18 cellular contexts compared by ENCODE assay signal in genomic region chr15:40456738-40457137, GRCh38. TPM values are rescaled to one million over a fixed set of nuclear protein-coding genes. Genes with fewer than 3 reads are reported as not detected.
DNase-seq lines count a peak whose midpoint lies in the region; ATAC-seq and TF ChIP-seq lines count a peak whose summit lies in the region.
"Had no signal": no experiment of that assay in that cellular context is flagged by ENCODE, and none has a peak within 500 bp of the region (broad histone marks: within the 10 kb centered on the region; RNA-seq: fewer than 3 reads in every experiment).

No MANE protein-coding gene starts in this region.

- H3K36me3 Mint-ChIP-seq in endodermal cell (ENCODE audit: low read depth): peaks cover 10% of the 10 kb centered on the region
- H3K36me3 Mint-ChIP-seq in stimulated activated naive B cell treated with anti-CD40 and anti-IgM and Interleukin-4, amounts not matched to agents 10 μg/mL and 1 μg/mL and 100 μg/mL, for 72 hours: peaks cover 4% of the 10 kb centered on the region in 2 donors
- H3K36me3 Mint-ChIP-seq: IgD-negative memory B cell had no signal

- CTCF ChIA-PET in RWPE1 (lab: Yijun Ruan, JAX): interaction anchor here (0.7 kb wide), 1 partner anchor 136 kb away, joined by 3 read pairs; no protein-coding TSS in a partner anchor

- no peak overlapping the region for H3K4me3 Mint-ChIP-seq in endodermal cell
- H3K4me3 Mint-ChIP-seq in stimulated activated naive B cell treated with anti-CD40 and anti-IgM and Interleukin-4, amounts not matched to agents 10 μg/mL and 1 μg/mL and 100 μg/mL, for 72 hours: no peak overlapping the region
- H3K4me3 Mint-ChIP-seq: IgD-negative memory B cell had no signal

- H3K9ac ChIP-seq in endodermal cell (ENCODE audit: extremely low read depth, low read length, poor library complexity, severe bottlenecking): no peak overlapping the region
- H3K9ac ChIP-seq: parathyroid adenoma had no signal

- peaks cover 50% of the 10 kb centered on the region for H3K4me1 Mint-ChIP-seq in endodermal cell
- H3K4me1 Mint-ChIP-seq in stimulated activated naive B cell treated with anti-CD40 and anti-IgM and Interleukin-4, amounts not matched to agents 10 μg/mL and 1 μg/mL and 100 μg/mL, for 72 hours: peaks cover 43 to 68% of the 10 kb centered on the region in 2 donors

- H3K27me3 ChIP-seq in heart right ventricle (no peaks in the 10 kb centered on the region), right atrium auricular region (no peaks in the 10 kb centered on the region), endodermal cell (ENCODE audit: control insufficient read depth, insufficient read depth, low read length, poor library complexity, severe bottlenecking) (no peaks in the 10 kb centered on the region)
- H3K27me3 ChIP-seq: transverse colon had no signal

- intact Hi-C loops in heart right ventricle (cut with DNase I): loop anchor here in 2 of 10 donors (10.0 kb wide), 1 partner anchor 48 kb away; no protein-coding TSS in a partner anchor

- no peak for TF ChIP-seq POLR2A in GM18505 (IDR thresholded peaks at IDR 0.05; ENCODE audit: borderline replicate concordance, extremely low read depth, insufficient read depth, insufficient read length)

- H3K9me3 ChIP-seq in heart right ventricle (no peaks in the 10 kb centered on the region), right atrium auricular region (no peaks in the 10 kb centered on the region), endodermal cell (ENCODE audit: control insufficient read depth, low read length) (no peaks in the 10 kb centered on the region)
- H3K9me3 ChIP-seq: transverse colon had no signal

- H3K27ac ChIP-seq in heart right ventricle (peak overlapping the region in 5 of 10 donors; percentile 19 to 52 (median 29)), right atrium auricular region (no peak overlapping the region), RWPE1 (peak overlapping the region; percentile 89), endodermal cell (ENCODE audit: low read depth, low read length) (no peak overlapping the region)
- H3K27ac ChIP-seq: parathyroid adenoma, transverse colon had no signal

- H3K27ac Mint-ChIP-seq in endodermal cell: peak overlapping the region; percentile 77
- H3K27ac Mint-ChIP-seq in stimulated activated naive B cell treated with anti-CD40 and anti-IgM and Interleukin-4, amounts not matched to agents 10 μg/mL and 1 μg/mL and 100 μg/mL, for 72 hours: peak overlapping the region; percentile 60

- H3K36me3 ChIP-seq in heart right ventricle: peaks cover 0 to 34% (median 8%) of the 10 kb centered on the region in 9 donors
- H3K36me3 ChIP-seq in right atrium auricular region: peaks cover 15% of the 10 kb centered on the region
- peaks cover 10% of the 10 kb centered on the region for H3K36me3 ChIP-seq in endodermal cell (ENCODE audit: control insufficient read depth, insufficient read depth, low read length)

- TF ChIP-seq CTCF in heart right ventricle (IDR thresholded peaks at IDR 0.05) (no peak), right atrium auricular region (IDR thresholded peaks at IDR 0.05) (no peak), RWPE1 (conservative IDR thresholded peaks at IDR 0.05; ENCODE audit: low read depth) (no peak), endodermal cell (conservative IDR thresholded peaks at IDR 0.05) (no peak)

- H3K4me3 ChIP-seq in heart right ventricle: no peak overlapping the region
- no peak overlapping the region for H3K4me3 ChIP-seq in right atrium auricular region
- H3K4me3 ChIP-seq in endodermal cell (ENCODE audit: low read length): no peak overlapping the region
- H3K4me3 ChIP-seq: transverse colon had no signal

- H3K9me3 Mint-ChIP-seq in endodermal cell: no peaks in the 10 kb centered on the region
- no peaks in the 10 kb centered on the region for H3K9me3 Mint-ChIP-seq in stimulated activated naive B cell treated with anti-CD40 and anti-IgM and Interleukin-4, amounts not matched to agents 10 μg/mL and 1 μg/mL and 100 μg/mL, for 72 hours
- H3K9me3 Mint-ChIP-seq: IgD-negative memory B cell had no signal

- DNase-seq in heart right ventricle: no peak
- no peak for DNase-seq in right atrium auricular region (ENCODE audit: low spot score)
- no peak for DNase-seq in RWPE1 (ENCODE audit: low spot score)
- no peak for DNase-seq in endodermal cell
- no peak for DNase-seq in stimulated activated naive B cell treated with anti-CD40 and anti-IgM and Interleukin-4, amounts not matched to agents 10 μg/mL and 1 μg/mL and 100 μg/mL, for 72 hours
- no peak for DNase-seq in kidney tubule cell (ENCODE audit: low spot score)
- DNase-seq: activated CD4-positive, alpha-beta T cell treated with anti-CD3 and anti-CD28 coated beads, Interleukin-2, amount 50 U/mL, for 1 hour; activated gamma-delta T cell; cerebellar nuclear complex; midbrain; NCI-H1105 treated with DMSO at 0.1 percent for 48 hours; NCI-H2029; NCI-H69; transverse colon had no signal

- no peaks in the 10 kb centered on the region for H3K27me3 Mint-ChIP-seq in endodermal cell (ENCODE audit: insufficient read depth)
- H3K27me3 Mint-ChIP-seq in stimulated activated naive B cell treated with anti-CD40 and anti-IgM and Interleukin-4, amounts not matched to agents 10 μg/mL and 1 μg/mL and 100 μg/mL, for 72 hours: no peaks in the 10 kb centered on the region
- H3K27me3 Mint-ChIP-seq: IgD-negative memory B cell had no signal

- WGBS in heart right ventricle, 2 donors: 56 to 63% methylated on average over 4 of the region's 4 CpGs
- 91 to 92% methylated on average over 2 to 4 of the region's 4 CpGs for WGBS in endodermal cell (ENCODE audit: insufficient coverage in 1 of 2, insufficient read length in 1 of 2), 2 experiments

- ATAC-seq in heart right ventricle: peak in 6 of 8 donors; percentile 8 to 39 (median 24)
- ATAC-seq in stimulated activated naive B cell treated with anti-CD40 and anti-IgM and Interleukin-4, amounts not matched to agents 10 μg/mL and 1 μg/mL and 100 μg/mL, for 72 hours (replicated peaks): no peak
- no peak for ATAC-seq in GM18505 (IDR thresholded peaks at IDR 0.05; ENCODE audit: unreplicated experiment)
- ATAC-seq: SK-N-SH treated with all-trans-retinoic acid at 6 μM for 48 hours had no signal

- POLR2A ChIA-PET in RWPE1 (lab: Yijun Ruan, JAX; ENCODE audit: low non-redundant PET): interaction anchor here (0.6 kb wide), 1 partner anchor 862 kb away, joined by 5 read pairs; no protein-coding TSS in a partner anchor

- H3K4me1 ChIP-seq in heart right ventricle (peaks cover 23 to 57% (median 45%) of the 10 kb centered on the region in 9 donors), right atrium auricular region (peaks cover 3 to 46% of the 10 kb centered on the region in 2 donors), endodermal cell (ENCODE audit: control insufficient read depth, insufficient read depth, low read length) (peaks cover 35% of the 10 kb centered on the region)
- H3K4me1 ChIP-seq: parathyroid adenoma had no signal

RNA-seq across cellular contexts. Expression of gene CHST14, which starts 14.0 kb away (rescaled TPM):
- 10 to 100 TPM in 2 of 10 donors, 1 to 10 TPM in 8; 5.7 to 11.5 (median 9.0) TPM for total RNA-seq in heart right ventricle
- polyA plus RNA-seq in heart right ventricle: 1 to 10 TPM; 5.3 to 8.8 TPM
- 10 to 100 TPM; 13.2 to 14.2 TPM for total RNA-seq in right atrium auricular region
- total RNA-seq in endodermal cell: 10 to 100 TPM; 33.7 to 43.0 TPM
- 28.5 TPM for polyA plus RNA-seq in endodermal cell (2013, experiment 1 of 2)
- polyA plus RNA-seq in endodermal cell (2013, experiment 2 of 2): 27.1 TPM

RNA-seq across cellular contexts. Expression of gene BAHD1, which starts 16.0 kb away (rescaled TPM):
- total RNA-seq in heart right ventricle (10 to 100 TPM; 12.1 to 17.8 (median 16.0) TPM), right atrium auricular region (10 to 100 TPM; 11.6 to 19.2 TPM), endodermal cell (10 to 100 TPM; 23.5 to 30.1 TPM)
- polyA plus RNA-seq in heart right ventricle: 1 to 10 TPM; 8.9 to 9.7 TPM
- polyA plus RNA-seq in endodermal cell (2013, experiment 1 of 2): 20.3 TPM
- polyA plus RNA-seq in endodermal cell (2013, experiment 2 of 2): 20.1 TPM

RNA-seq across cellular contexts. Expression of gene IVD, which starts 51.1 kb away (rescaled TPM):
- total RNA-seq in heart right ventricle (100 to 1,000 TPM in 7 of 10 donors, 10 to 100 TPM in 3; 71.1 to 143 (median 109) TPM), right atrium auricular region (10 to 100 TPM; 49.1 to 65.3 TPM), endodermal cell (10 to 100 TPM; 90.6 to 98.7 TPM)
- 10 to 100 TPM; 42.2 to 44.4 TPM for polyA plus RNA-seq in heart right ventricle
- polyA plus RNA-seq in endodermal cell (2013, experiment 1 of 2): 63.5 TPM
- 51.7 TPM for polyA plus RNA-seq in endodermal cell (2013, experiment 2 of 2)

Comparison
In these comparisons a context has a peak if more than half of its experiments do, and no peak if none do; other contexts are left out.
1. ATAC-seq: peak in heart right ventricle (6 of 8); none in stimulated activated naive B cell treated with anti-CD40 and anti-IgM and Interleukin-4, amounts not matched to agents 10 μg/mL and 1 μg/mL and 100 μg/mL, for 72 hours (0 of 2) and GM18505 (single experiment).